In genomic region chr22:45608763-45609180, GRCh38 we compare ENCODE assay signal across 10 cellular contexts.
A peak's percentile ranks its signal among the peaks of the same experiment; 100 is the strongest.
DNase-seq lines count a peak whose midpoint lies in the region; ATAC-seq and TF ChIP-seq lines count a peak whose summit lies in the region.
"Had no signal": no experiment of that assay in that cellular context is flagged by ENCODE, and none has a peak within 500 bp of the region (broad histone marks: within the 10 kb centered on the region; RNA-seq: fewer than 3 reads in every experiment).

No MANE protein-coding gene starts in this region.

- H3K9me3 Mint-ChIP-seq in Calu3 (ENCODE audit: low read depth, unreplicated experiment): no peaks in the 10 kb centered on the region
- no peaks in the 10 kb centered on the region for H3K9me3 Mint-ChIP-seq in activated naive CD8-positive, alpha-beta T cell treated with anti-CD3 and anti-CD28 coated beads, Interleukin-2, amount 50 U/mL, for 24 hours

- H4K20me1 ChIP-seq in MM.1S (ENCODE audit: insufficient read depth, low read length): no peaks in the 10 kb centered on the region
- no peaks in the 10 kb centered on the region for H4K20me1 ChIP-seq in Karpas-422 (ENCODE audit: insufficient read depth, low read depth, low read length)

- no peak overlapping the region for H2AFZ ChIP-seq in MM.1S (ENCODE audit: low read length)
- no peak overlapping the region for H2AFZ ChIP-seq in Karpas-422 (ENCODE audit: low read length)

- TF ChIP-seq CTCF in Calu3 (IDR thresholded peaks at IDR 0.05; ENCODE audit: unreplicated experiment) (no peak), MM.1S (IDR thresholded peaks at IDR 0.05; ENCODE audit: low read length) (no peak)

- H3K27me3 Mint-ChIP-seq in Calu3 (ENCODE audit: unreplicated experiment): no peaks in the 10 kb centered on the region
- H3K27me3 Mint-ChIP-seq in activated naive CD8-positive, alpha-beta T cell treated with anti-CD3 and anti-CD28 coated beads, Interleukin-2, amount 50 U/mL, for 24 hours: peaks cover 2% of the 10 kb centered on the region

- H3K9ac ChIP-seq in MM.1S (ENCODE audit: low read length): no peak overlapping the region
- no peak overlapping the region for H3K9ac ChIP-seq in Karpas-422 (ENCODE audit: low read length)

- no peaks in the 10 kb centered on the region for H3K36me3 ChIP-seq in MM.1S (replicated peaks; ENCODE audit: insufficient read depth, low read length)
- no peaks in the 10 kb centered on the region for H3K36me3 ChIP-seq in Karpas-422 (ENCODE audit: insufficient read depth, low read length)
- H3K36me3 ChIP-seq: Peyer's patch had no signal

- no peak overlapping the region for H3K27ac ChIP-seq in MM.1S (ENCODE audit: low read length)
- H3K27ac ChIP-seq in Karpas-422 (ENCODE audit: low read length): no peak overlapping the region
- H3K27ac ChIP-seq: body of pancreas, Peyer's patch had no signal

- no peaks in the 10 kb centered on the region for H3F3A ChIP-seq in MM.1S (ENCODE audit: insufficient read depth, low read length)

- H3K36me3 Mint-ChIP-seq in Calu3 (ENCODE audit: insufficient read depth, unreplicated experiment): peaks cover 29% of the 10 kb centered on the region
- H3K36me3 Mint-ChIP-seq in activated naive CD8-positive, alpha-beta T cell treated with anti-CD3 and anti-CD28 coated beads, Interleukin-2, amount 50 U/mL, for 24 hours (ENCODE audit: low read depth): no peaks in the 10 kb centered on the region

- DNase-seq in Calu3: no peak
- DNase-seq in MM.1S: peak; percentile 20
- DNase-seq in activated naive CD8-positive, alpha-beta T cell treated with anti-CD3 and anti-CD28 coated beads, Interleukin-2, amount 50 U/mL, for 24 hours: peak; percentile 17
- peak; percentile 97 for DNase-seq in myocyte (ENCODE audit: low read depth)
- no peak for DNase-seq in SHP77 treated with DMSO at 0.1 percent for 48 hours (lab: John Stamatoyannopoulos, UW)
- no peak for DNase-seq in left cardiac atrium
- no peak for DNase-seq in Karpas-422
- DNase-seq: body of pancreas had no signal

- H3K4me2 ChIP-seq in MM.1S (ENCODE audit: low read depth, low read length) (no peak overlapping the region), Karpas-422 (ENCODE audit: low read depth, low read length, poor library complexity, severe bottlenecking) (no peak overlapping the region)

- peak; percentile 87 for ATAC-seq in activated naive CD8-positive, alpha-beta T cell treated with anti-CD3 and anti-CD28 coated beads, Interleukin-2, amount 50 U/mL, for 24 hours
- ATAC-seq in HG03135 (IDR thresholded peaks at IDR 0.05; ENCODE audit: unreplicated experiment) (no peak), left cardiac atrium (no peak)
- ATAC-seq: body of pancreas had no signal

- no peaks in the 10 kb centered on the region for H3K9me2 ChIP-seq in MM.1S (replicated peaks; ENCODE audit: insufficient read depth, low read length)
- no peaks in the 10 kb centered on the region for H3K9me2 ChIP-seq in Karpas-422 (replicated peaks; ENCODE audit: insufficient read depth, low read length)

- H3K27ac Mint-ChIP-seq in Calu3 (ENCODE audit: unreplicated experiment): peak overlapping the region; percentile 37
- peak overlapping the region; percentile 29 for H3K27ac Mint-ChIP-seq in activated naive CD8-positive, alpha-beta T cell treated with anti-CD3 and anti-CD28 coated beads, Interleukin-2, amount 50 U/mL, for 24 hours

- H3K9me3 ChIP-seq in MM.1S (replicated peaks; ENCODE audit: insufficient read depth, low read length) (no peaks in the 10 kb centered on the region), Karpas-422 (ENCODE audit: low read length) (no peaks in the 10 kb centered on the region)
- H3K9me3 ChIP-seq: body of pancreas, Peyer's patch had no signal

- peaks cover 67% of the 10 kb centered on the region for H3K27me3 ChIP-seq in MM.1S (replicated peaks; ENCODE audit: insufficient read depth, low read length)
- H3K27me3 ChIP-seq in Karpas-422 (ENCODE audit: low read length): no peaks in the 10 kb centered on the region
- H3K27me3 ChIP-seq: body of pancreas, Peyer's patch had no signal

- intact Hi-C loops in Calu3 (cut with micrococcal nuclease; ENCODE audit: unreplicated experiment) (no loop called here), left cardiac atrium (cut with DNase I) (no loop called here)

- BruUV-seq in Calu3 (replicated peaks; lab: Mats Ljungman, UMichigan): no TSS peak

- H3K4me1 Mint-ChIP-seq in Calu3 (ENCODE audit: low read depth, unreplicated experiment): peaks cover 46% of the 10 kb centered on the region
- peaks cover 14% of the 10 kb centered on the region for H3K4me1 Mint-ChIP-seq in activated naive CD8-positive, alpha-beta T cell treated with anti-CD3 and anti-CD28 coated beads, Interleukin-2, amount 50 U/mL, for 24 hours

- H3K4me1 ChIP-seq in MM.1S (ENCODE audit: low read length) (no peaks in the 10 kb centered on the region), Karpas-422 (ENCODE audit: low read length) (peaks cover 3% of the 10 kb centered on the region)
- H3K4me1 ChIP-seq: Peyer's patch had no signal

- CTCF ChIA-PET in Calu3 (lab: Charles Lee): interaction anchor here (0.9 kb wide), 2 partner anchors 11 to 29 kb away, joined by 3 to 6 read pairs; no protein-coding TSS in a partner anchor

- H3K4me3 ChIP-seq in MM.1S (ENCODE audit: low read length) (no peak overlapping the region), Karpas-422 (ENCODE audit: low read length) (no peak overlapping the region)
- H3K4me3 ChIP-seq: body of pancreas, Peyer's patch had no signal

- no peak overlapping the region for H3K4me3 Mint-ChIP-seq in Calu3 (ENCODE audit: low read depth, unreplicated experiment)
- H3K4me3 Mint-ChIP-seq in activated naive CD8-positive, alpha-beta T cell treated with anti-CD3 and anti-CD28 coated beads, Interleukin-2, amount 50 U/mL, for 24 hours: peak overlapping the region; percentile 4

- H3K79me2 ChIP-seq in MM.1S (ENCODE audit: low read length): no peaks in the 10 kb centered on the region
- H3K79me2 ChIP-seq in Karpas-422 (ENCODE audit: low read length): no peaks in the 10 kb centered on the region

Comparison
In these comparisons a context has a peak if more than half of its experiments do, and no peak if none do; other contexts are left out.
1. DNase-seq: peak in MM.1S (single experiment), activated naive CD8-positive, alpha-beta T cell treated with anti-CD3 and anti-CD28 coated beads, Interleukin-2, amount 50 U/mL, for 24 hours (single experiment) and myocyte (single experiment); none in Calu3 (single experiment), SHP77 treated with DMSO at 0.1 percent for 48 hours (single experiment), left cardiac atrium (single experiment) and Karpas-422 (single experiment).